Comparison of ENCODE assay signal across 1 cellular context in the genomic region with DNA sequence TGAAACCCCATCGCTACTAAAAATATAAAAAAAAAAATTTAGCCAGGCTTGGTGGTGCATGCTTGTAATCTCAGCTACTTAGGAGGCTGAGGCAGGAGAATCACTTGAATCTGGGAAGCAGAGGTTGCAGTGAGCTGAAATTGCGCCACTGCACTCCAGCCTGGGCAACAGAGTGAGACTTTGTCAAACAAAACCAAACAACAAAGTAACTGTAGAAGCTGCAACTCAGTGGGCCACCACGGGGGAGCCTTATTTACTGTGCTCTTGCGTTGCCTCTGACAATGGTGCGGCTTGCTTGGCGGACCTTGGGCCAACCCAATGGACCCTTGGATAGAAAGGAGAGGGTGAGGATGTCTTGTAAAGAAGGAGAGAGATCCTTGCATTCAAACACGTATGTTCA. TPM values are rescaled to one million over a fixed set of nuclear protein-coding genes. Genes with fewer than 3 reads are reported as not detected.
"Had no signal": no experiment of that assay in that cellular context is flagged by ENCODE, and none has a peak within 500 bp of the region (broad histone marks: within the 10 kb centered on the region; RNA-seq: fewer than 3 reads in every experiment).

No MANE protein-coding gene starts in this region.

RNA-seq across cellular contexts. Expression of gene CEBPA, which starts 7.3 kb away (rescaled TPM):
- polyA plus RNA-seq: fibroblast of lung had no signal
